In genomic region chr7:5692112-5692844, GRCh38 we compare ENCODE assay signal across 1 cellular context.
TF ChIP-seq lines count a peak whose summit lies in the region.

No MANE protein-coding gene starts in this region.

TF ChIP-seq in SK-N-SH, 30 proteins besides CTCF, POLR2A, EP300 and RAD21 (continued from another document):
- TF ChIP-seq FOXJ3 (CRISPR knock-in tag; IDR thresholded peaks at IDR 0.05) (0 out of 2 replicates have a peak, but pooled peaks have one; percentile 30), YY1 (IDR thresholded peaks at IDR 0.05; ENCODE audit: low read depth) (peak; percentile 72), USF2 (IDR thresholded peaks at IDR 0.05; ENCODE audit: borderline replicate concordance, low read depth, low read length) (no peak), ELF1 (IDR thresholded peaks at IDR 0.05) (no peak), POLR2AphosphoS5 (IDR thresholded peaks at IDR 0.05; ENCODE audit: low read depth, low read length) (peak; percentile 22; the same call in 1 of the 2 replicates), PBX3 (IDR thresholded peaks at IDR 0.05) (no peak), REST (IDR thresholded peaks at IDR 0.05; ENCODE audit: low read depth, low read length) (no peak; the same call in 1 of the 2 replicates), GABPA (IDR thresholded peaks at IDR 0.05; ENCODE audit: low read depth) (no peak), NFIC (IDR thresholded peaks at IDR 0.05; ENCODE audit: borderline replicate concordance) (no peak), FOXM1 (IDR thresholded peaks at IDR 0.05; ENCODE audit: low read depth) (no peak)
